Comparison of ENCODE assay signal across 1 cellular context in genomic region chr5:180785151-180785781, GRCh38.
A peak's percentile ranks its signal among the peaks of the same experiment; 100 is the strongest.
TF ChIP-seq lines count a peak whose summit lies in the region.

No MANE protein-coding gene starts in this region.

TF ChIP-seq in HepG2, 621 proteins besides CTCF, POLR2A, EP300 and RAD21:
- TF ChIP-seq ATM (IDR thresholded peaks at IDR 0.05; ENCODE audit: borderline replicate concordance) (no peak), ZNF30 (CRISPR knock-in tag; IDR thresholded peaks at IDR 0.05) (no peak), JDP2 (CRISPR knock-in tag; IDR thresholded peaks at IDR 0.05; ENCODE audit: borderline replicate concordance) (no peak), POGK (CRISPR knock-in tag; conservative IDR thresholded peaks at IDR 0.05) (no peak), ZBTB39 (CRISPR knock-in tag; IDR thresholded peaks at IDR 0.05) (no peak), ZNF546 (CRISPR knock-in tag; conservative IDR thresholded peaks at IDR 0.05) (no peak), AGO1 (IDR thresholded peaks at IDR 0.05; ENCODE audit: low read depth, low read length, poor library complexity, severe bottlenecking) (no peak), HIVEP1 (CRISPR knock-in tag; IDR thresholded peaks at IDR 0.05) (0 out of 2 replicates have a peak, but pooled peaks have one; percentile 24), ZHX1 (CRISPR knock-in tag; IDR thresholded peaks at IDR 0.05; ENCODE audit: low read depth) (no peak), ZFP36L2 (CRISPR knock-in tag; IDR thresholded peaks at IDR 0.05) (no peak), ATF6 (CRISPR knock-in tag; conservative IDR thresholded peaks at IDR 0.05) (no peak), ZNF687 (CRISPR knock-in tag; IDR thresholded peaks at IDR 0.05) (peak; percentile 30; the same call in 1 of the 2 replicates), HOXA7 (CRISPR knock-in tag; IDR thresholded peaks at IDR 0.05) (no peak), ZNF619 (CRISPR knock-in tag; IDR thresholded peaks at IDR 0.05) (no peak), ZNF83 (CRISPR knock-in tag; IDR thresholded peaks at IDR 0.05; ENCODE audit: borderline replicate concordance) (no peak), SPEN (CRISPR knock-in tag; IDR thresholded peaks at IDR 0.05; ENCODE audit: low read depth) (no peak)
